ENCODE assay signal across 10 cellular contexts in the genomic region with DNA sequence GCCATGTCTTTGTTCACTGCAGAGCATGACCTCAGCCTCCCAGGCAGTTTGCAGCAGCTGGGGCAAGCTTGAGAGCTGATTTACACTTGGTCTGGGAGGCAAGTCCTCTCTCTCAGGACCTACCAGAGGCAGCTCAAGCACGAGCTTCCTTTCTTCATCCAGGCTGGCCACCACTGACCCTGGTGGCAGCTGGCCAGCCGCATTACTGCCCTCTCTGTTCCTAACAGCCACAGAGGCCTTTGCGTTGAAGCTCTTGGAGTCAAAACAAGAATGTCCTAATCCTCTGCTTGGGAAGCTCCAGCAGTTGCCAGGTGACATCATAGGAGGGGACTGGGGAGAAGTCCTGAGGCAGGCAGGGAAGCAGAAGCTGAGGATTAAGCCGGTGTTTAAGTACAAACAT.
DNase-seq lines count a peak whose midpoint lies in the region; ATAC-seq and TF ChIP-seq lines count a peak whose summit lies in the region.
"Had no signal": no experiment of that assay in that cellular context is flagged by ENCODE, and none has a peak within 500 bp of the region (broad histone marks: within the 10 kb centered on the region; RNA-seq: fewer than 3 reads in every experiment).

No MANE protein-coding gene starts in this region.

- no peak overlapping the region for H3K4me2 ChIP-seq in SK-N-SH

- H3K4me3 ChIP-seq in SK-N-SH (ENCODE audit: low read depth in 2 of 2, low read length in 1 of 2) (no peak overlapping the region), vagina (no peak overlapping the region)

- no peaks in the 10 kb centered on the region for H3K79me2 ChIP-seq in SK-N-SH (ENCODE audit: insufficient read depth)

- H3K9me3 ChIP-seq in SK-N-SH (no peaks in the 10 kb centered on the region), vagina (no peaks in the 10 kb centered on the region)

- POLR2A ChIA-PET in SK-N-SH (lab: Yijun Ruan, JAX): no interaction called here

- TF ChIP-seq POLR2A in vagina (IDR thresholded peaks at IDR 0.05): no peak

- H3K9me2 ChIP-seq in SK-N-SH: no peaks in the 10 kb centered on the region

- H3K4me3 Mint-ChIP-seq in activated CD4-positive, alpha-beta T cell treated with anti-CD3 and anti-CD28 coated beads, Interleukin-2, amount 10 ng/mL, durations not matched to agents 24 days and 14 days: no peak overlapping the region

- no peaks in the 10 kb centered on the region for H3K4me1 Mint-ChIP-seq in activated CD4-positive, alpha-beta T cell treated with anti-CD3 and anti-CD28 coated beads, Interleukin-2, amount 10 ng/mL, durations not matched to agents 24 days and 14 days

- CTCF ChIA-PET in SK-N-SH (lab: Yijun Ruan, JAX): no interaction called here

- TF ChIP-seq CTCF in SK-N-SH (IDR thresholded peaks at IDR 0.05) (no peak), vagina (IDR thresholded peaks at IDR 0.05) (no peak)

- 0 out of 2 replicates have a peak overlapping the region, but pooled peaks have one; percentile 54 for H3K9ac ChIP-seq in SK-N-SH

- H3K27ac Mint-ChIP-seq in activated CD4-positive, alpha-beta T cell treated with anti-CD3 and anti-CD28 coated beads, Interleukin-2, amount 10 ng/mL, durations not matched to agents 24 days and 14 days: no peak overlapping the region

- intact Hi-C loops in vagina (cut with DNase I): loop anchor here (5.0 kb wide), 1 partner anchor 326 kb away; a partner anchor contains a TSS
- intact Hi-C loops in activated CD4-positive, alpha-beta T cell treated with anti-CD3 and anti-CD28 coated beads, Interleukin-2, amount 10 ng/mL, durations not matched to agents 24 days and 14 days (cut with micrococcal nuclease): no loop called here

- no peak for TF ChIP-seq EP300 in SK-N-SH (IDR thresholded peaks at IDR 0.05; ENCODE audit: borderline replicate concordance in 1 of 2, low read depth in 1 of 2, low read length in 1 of 2)

- H3K27ac ChIP-seq in SK-N-SH (ENCODE audit: low read depth in 2 of 2, low read length in 1 of 2) (peak overlapping the region in 1 of 2 experiments; percentile 89; a peak in 1 of 4 replicates), vagina (peak overlapping the region; percentile 81)

- H3K27me3 ChIP-seq in SK-N-SH (ENCODE audit: insufficient read depth) (no peaks in the 10 kb centered on the region), vagina (no peaks in the 10 kb centered on the region)

- TF ChIP-seq RAD21 in SK-N-SH (IDR thresholded peaks at IDR 0.05; ENCODE audit: low read length): no peak

- DNase-seq in SK-N-SH (no peak), glomerular visceral epithelial cell (ENCODE audit: extremely low spot score) (peak; percentile 26), non-pigmented ciliary epithelial cell (ENCODE audit: low read depth) (peak; percentile 61), vagina (ENCODE audit: extremely low spot score in 2 of 2) (peak in 1 of 2 donors; percentile 95), NCI-H146 treated with DMSO at 0.1 percent for 48 hours (lab: John Stamatoyannopoulos, UW; ENCODE audit: unreplicated experiment) (no peak)
- no peak for DNase-seq in activated CD4-positive, alpha-beta T cell treated with anti-CD3 and anti-CD28 coated beads, Interleukin-2, amount 10 ng/mL, durations not matched to agents 24 days and 14 days
- no peak for DNase-seq in stimulated activated CD4-positive, alpha-beta T cell treated with anti-CD3 and anti-CD28 coated beads, Interleukin-2, amount 100 ng/mL, for 24 hours
- DNase-seq: activated CD4-positive, alpha-beta T cell treated with anti-CD3 and anti-CD28 coated beads for 1 hour; NCI-H1694 treated with DMSO at 0.1 percent for 48 hours had no signal

- 64% methylated on average over 2 of the region's 4 CpGs for WGBS in SK-N-SH (ENCODE audit: low lambda C conversion rate)

- H3K36me3 Mint-ChIP-seq in activated CD4-positive, alpha-beta T cell treated with anti-CD3 and anti-CD28 coated beads, Interleukin-2, amount 10 ng/mL, durations not matched to agents 24 days and 14 days (ENCODE audit: low read depth): no peaks in the 10 kb centered on the region

- no peaks in the 10 kb centered on the region for H3K9me3 Mint-ChIP-seq in activated CD4-positive, alpha-beta T cell treated with anti-CD3 and anti-CD28 coated beads, Interleukin-2, amount 10 ng/mL, durations not matched to agents 24 days and 14 days

- peak overlapping the region; percentile 33; the same call in 1 of the 2 replicates for H2AFZ ChIP-seq in SK-N-SH (ENCODE audit: low read depth)

- no peak for ATAC-seq in SK-N-SH treated with all-trans-retinoic acid at 6 μM for 48 hours

- H3K36me3 ChIP-seq in SK-N-SH (replicated peaks in 1 of 2; ENCODE audit: control insufficient read depth in 1 of 2, insufficient read depth in 2 of 2, low read length in 1 of 2) (no peaks in the 10 kb centered on the region), vagina (no peaks in the 10 kb centered on the region)

- peaks cover 3% of the 10 kb centered on the region for H3F3A ChIP-seq in SK-N-SH (replicated peaks; ENCODE audit: insufficient read depth)

- no peaks in the 10 kb centered on the region for H4K20me1 ChIP-seq in SK-N-SH (ENCODE audit: insufficient read depth)

- H3K27me3 Mint-ChIP-seq in activated CD4-positive, alpha-beta T cell treated with anti-CD3 and anti-CD28 coated beads, Interleukin-2, amount 10 ng/mL, durations not matched to agents 24 days and 14 days: peaks cover 11% of the 10 kb centered on the region

- H3K4me1 ChIP-seq in SK-N-SH (ENCODE audit: control insufficient read depth in 1 of 2, insufficient read depth in 2 of 2, low read depth in 1 of 2, low read length in 1 of 2): peaks cover 14 to 40% of the 10 kb centered on the region in 2 experiments; a peak in 3 of 4 replicates
- H3K4me1 ChIP-seq in vagina: peaks cover 43% of the 10 kb centered on the region

TF ChIP-seq in SK-N-SH, 30 proteins besides CTCF, POLR2A, EP300 and RAD21:
- TF ChIP-seq CHD2 (IDR thresholded peaks at IDR 0.05; ENCODE audit: low read length, partially characterized antibody): no peak
- TF ChIP-seq MXI1 (IDR thresholded peaks at IDR 0.05; ENCODE audit: low read depth, low read length): no peak
- TF ChIP-seq MEF2A (IDR thresholded peaks at IDR 0.05; ENCODE audit: borderline replicate concordance, low read depth): no peak
- TF ChIP-seq FOSL2 (IDR thresholded peaks at IDR 0.05; ENCODE audit: borderline replicate concordance, low read depth): no peak
- TF ChIP-seq TEAD4 (IDR thresholded peaks at IDR 0.05; ENCODE audit: borderline replicate concordance, insufficient read depth): no peak
- no peak for TF ChIP-seq ELF1 (IDR thresholded peaks at IDR 0.05)
- TF ChIP-seq, protein P1, sequence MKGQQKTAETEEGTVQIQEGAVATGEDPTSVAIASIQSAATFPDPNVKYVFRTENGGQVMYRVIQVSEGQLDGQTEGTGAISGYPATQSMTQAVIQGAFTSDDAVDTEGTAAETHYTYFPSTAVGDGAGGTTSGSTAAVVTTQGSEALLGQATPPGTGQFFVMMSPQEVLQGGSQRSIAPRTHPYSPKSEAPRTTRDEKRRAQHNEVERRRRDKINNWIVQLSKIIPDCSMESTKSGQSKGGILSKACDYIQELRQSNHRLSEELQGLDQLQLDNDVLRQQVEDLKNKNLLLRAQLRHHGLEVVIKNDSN (IDR thresholded peaks at IDR 0.05; ENCODE audit: borderline replicate concordance, low read depth): no peak

TF ChIP-seq in SK-N-SH treated with all-trans-retinoic acid at 6 μM for 48 hours, 23 proteins besides CTCF, POLR2A, EP300 and RAD21:
- TF ChIP-seq, protein P2, sequence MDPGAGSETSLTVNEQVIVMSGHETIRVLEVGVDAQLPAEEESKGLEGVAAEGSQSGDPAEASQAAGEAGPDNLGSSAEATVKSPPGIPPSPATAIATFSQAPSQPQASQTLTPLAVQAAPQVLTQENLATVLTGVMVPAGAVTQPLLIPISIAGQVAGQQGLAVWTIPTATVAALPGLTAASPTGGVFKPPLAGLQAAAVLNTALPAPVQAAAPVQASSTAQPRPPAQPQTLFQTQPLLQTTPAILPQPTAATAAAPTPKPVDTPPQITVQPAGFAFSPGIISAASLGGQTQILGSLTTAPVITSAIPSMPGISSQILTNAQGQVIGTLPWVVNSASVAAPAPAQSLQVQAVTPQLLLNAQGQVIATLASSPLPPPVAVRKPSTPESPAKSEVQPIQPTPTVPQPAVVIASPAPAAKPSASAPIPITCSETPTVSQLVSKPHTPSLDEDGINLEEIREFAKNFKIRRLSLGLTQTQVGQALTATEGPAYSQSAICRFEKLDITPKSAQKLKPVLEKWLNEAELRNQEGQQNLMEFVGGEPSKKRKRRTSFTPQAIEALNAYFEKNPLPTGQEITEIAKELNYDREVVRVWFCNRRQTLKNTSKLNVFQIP (CRISPR knock-in tag; IDR thresholded peaks at IDR 0.05; ENCODE audit: borderline replicate concordance, low read depth): no peak
- TF ChIP-seq TOX (CRISPR knock-in tag; IDR thresholded peaks at IDR 0.05; ENCODE audit: borderline replicate concordance): no peak
- no peak for TF ChIP-seq ZFP30 (CRISPR knock-in tag; IDR thresholded peaks at IDR 0.05)

Comparison
In these comparisons a context has a peak if more than half of its experiments do, and no peak if none do; other contexts are left out.
1. DNase-seq: peak in glomerular visceral epithelial cell (single experiment) and non-pigmented ciliary epithelial cell (single experiment); none in SK-N-SH (single experiment), activated CD4-positive, alpha-beta T cell treated with anti-CD3 and anti-CD28 coated beads, Interleukin-2, amount 10 ng/mL, durations not matched to agents 24 days and 14 days (single experiment), NCI-H146 treated with DMSO at 0.1 percent for 48 hours (single experiment) and stimulated activated CD4-positive, alpha-beta T cell treated with anti-CD3 and anti-CD28 coated beads, Interleukin-2, amount 100 ng/mL, for 24 hours (0 of 2).